ENCODE assay signal across 1 cellular context in the genomic region with DNA sequence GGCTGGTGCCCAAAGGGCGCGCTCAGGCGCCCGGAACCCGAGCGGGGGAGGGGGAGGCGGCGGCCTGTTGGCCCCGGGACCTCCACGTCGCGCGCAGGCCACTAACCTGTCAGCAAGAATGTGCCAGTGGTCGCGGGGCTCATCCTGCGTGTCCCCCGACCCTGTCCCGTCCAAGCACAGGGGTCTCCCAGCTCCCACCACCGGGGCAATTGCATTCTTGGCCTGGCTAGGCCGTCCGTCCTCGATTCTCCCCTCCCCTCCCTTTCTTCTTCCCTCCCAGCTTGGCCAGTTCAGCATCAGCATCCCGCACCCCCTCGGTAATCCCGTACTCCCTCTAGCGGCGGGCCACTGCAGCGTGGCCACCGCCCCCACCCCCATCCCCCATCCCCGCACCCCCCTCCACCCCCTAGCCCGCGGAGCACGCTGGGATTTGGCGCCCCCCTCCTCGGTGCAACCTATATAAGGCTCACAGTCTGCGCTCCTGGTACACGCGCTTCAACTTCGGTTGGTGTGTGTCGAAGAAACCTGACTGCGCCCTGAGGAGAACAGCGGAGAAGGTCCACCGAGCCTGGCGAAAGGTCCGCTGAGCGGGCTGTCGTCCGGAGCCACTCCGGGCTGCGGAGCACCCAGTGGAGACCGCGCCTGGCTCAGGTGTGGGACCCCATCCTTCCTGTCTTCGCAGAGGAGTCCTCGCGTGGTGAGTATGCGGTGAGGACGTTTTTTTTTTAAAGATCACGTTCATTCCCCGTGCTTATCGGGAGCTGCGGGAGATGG.
TF ChIP-seq lines count a peak whose summit lies in the region.

TSS of gene SGCE (minus strand) at position 250 of the 774 bp plus-strand sequence. CDS start at position 215, 35 bp downstream.

TF ChIP-seq in HepG2, 621 proteins besides CTCF, POLR2A, EP300 and RAD21 (continued from another document and continues in another):
- TF ChIP-seq, protein P1, sequence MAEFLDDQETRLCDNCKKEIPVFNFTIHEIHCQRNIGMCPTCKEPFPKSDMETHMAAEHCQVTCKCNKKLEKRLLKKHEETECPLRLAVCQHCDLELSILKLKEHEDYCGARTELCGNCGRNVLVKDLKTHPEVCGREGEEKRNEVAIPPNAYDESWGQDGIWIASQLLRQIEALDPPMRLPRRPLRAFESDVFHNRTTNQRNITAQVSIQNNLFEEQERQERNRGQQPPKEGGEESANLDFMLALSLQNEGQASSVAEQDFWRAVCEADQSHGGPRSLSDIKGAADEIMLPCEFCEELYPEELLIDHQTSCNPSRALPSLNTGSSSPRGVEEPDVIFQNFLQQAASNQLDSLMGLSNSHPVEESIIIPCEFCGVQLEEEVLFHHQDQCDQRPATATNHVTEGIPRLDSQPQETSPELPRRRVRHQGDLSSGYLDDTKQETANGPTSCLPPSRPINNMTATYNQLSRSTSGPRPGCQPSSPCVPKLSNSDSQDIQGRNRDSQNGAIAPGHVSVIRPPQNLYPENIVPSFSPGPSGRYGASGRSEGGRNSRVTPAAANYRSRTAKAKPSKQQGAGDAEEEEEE (CRISPR knock-in tag; IDR thresholded peaks at IDR 0.05; ENCODE audit: borderline replicate concordance) = no peak
- no peak for TF ChIP-seq NFE2L1 (CRISPR knock-in tag; IDR thresholded peaks at IDR 0.05; ENCODE audit: borderline replicate concordance)
- no peak for TF ChIP-seq NKX3-1 (CRISPR knock-in tag; IDR thresholded peaks at IDR 0.05)
- TF ChIP-seq, protein P2, sequence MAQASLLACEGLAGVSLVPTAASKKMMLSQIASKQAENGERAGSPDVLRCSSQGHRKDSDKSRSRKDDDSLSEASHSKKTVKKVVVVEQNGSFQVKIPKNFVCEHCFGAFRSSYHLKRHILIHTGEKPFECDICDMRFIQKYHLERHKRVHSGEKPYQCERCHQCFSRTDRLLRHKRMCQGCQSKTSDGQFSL (CRISPR knock-in tag; IDR thresholded peaks at IDR 0.05) = peak; percentile 82; the same call in 1 of the 2 replicates
- TF ChIP-seq AFF4 (CRISPR knock-in tag; IDR thresholded peaks at IDR 0.05) = peak; percentile 96; the same call in 1 of the 2 replicates
- no peak for TF ChIP-seq ELF1 (CRISPR knock-in tag; IDR thresholded peaks at IDR 0.05)
- no peak for TF ChIP-seq RBAK (CRISPR knock-in tag; IDR thresholded peaks at IDR 0.05)
- TF ChIP-seq, protein P3, sequence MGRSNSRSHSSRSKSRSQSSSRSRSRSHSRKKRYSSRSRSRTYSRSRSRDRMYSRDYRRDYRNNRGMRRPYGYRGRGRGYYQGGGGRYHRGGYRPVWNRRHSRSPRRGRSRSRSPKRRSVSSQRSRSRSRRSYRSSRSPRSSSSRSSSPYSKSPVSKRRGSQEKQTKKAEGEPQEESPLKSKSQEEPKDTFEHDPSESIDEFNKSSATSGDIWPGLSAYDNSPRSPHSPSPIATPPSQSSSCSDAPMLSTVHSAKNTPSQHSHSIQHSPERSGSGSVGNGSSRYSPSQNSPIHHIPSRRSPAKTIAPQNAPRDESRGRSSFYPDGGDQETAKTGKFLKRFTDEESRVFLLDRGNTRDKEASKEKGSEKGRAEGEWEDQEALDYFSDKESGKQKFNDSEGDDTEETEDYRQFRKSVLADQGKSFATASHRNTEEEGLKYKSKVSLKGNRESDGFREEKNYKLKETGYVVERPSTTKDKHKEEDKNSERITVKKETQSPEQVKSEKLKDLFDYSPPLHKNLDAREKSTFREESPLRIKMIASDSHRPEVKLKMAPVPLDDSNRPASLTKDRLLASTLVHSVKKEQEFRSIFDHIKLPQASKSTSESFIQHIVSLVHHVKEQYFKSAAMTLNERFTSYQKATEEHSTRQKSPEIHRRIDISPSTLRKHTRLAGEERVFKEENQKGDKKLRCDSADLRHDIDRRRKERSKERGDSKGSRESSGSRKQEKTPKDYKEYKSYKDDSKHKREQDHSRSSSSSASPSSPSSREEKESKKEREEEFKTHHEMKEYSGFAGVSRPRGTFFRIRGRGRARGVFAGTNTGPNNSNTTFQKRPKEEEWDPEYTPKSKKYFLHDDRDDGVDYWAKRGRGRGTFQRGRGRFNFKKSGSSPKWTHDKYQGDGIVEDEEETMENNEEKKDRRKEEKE (IDR thresholded peaks at IDR 0.05) = no peak
- TF ChIP-seq ZBTB46 (CRISPR knock-in tag; IDR thresholded peaks at IDR 0.05; ENCODE audit: borderline replicate concordance) = no peak
- TF ChIP-seq IRF2 (CRISPR knock-in tag; IDR thresholded peaks at IDR 0.05) = 0 out of 2 replicates have a peak, but pooled peaks have one; percentile 61
- no peak for TF ChIP-seq SOX5 (CRISPR knock-in tag; IDR thresholded peaks at IDR 0.05; ENCODE audit: borderline replicate concordance)
- no peak for TF ChIP-seq ATM (IDR thresholded peaks at IDR 0.05; ENCODE audit: borderline replicate concordance)
- TF ChIP-seq SALL1 (CRISPR knock-in tag; IDR thresholded peaks at IDR 0.05) = peak; percentile 55; the same call in 1 of the 2 replicates
- TF ChIP-seq ZNF709 (CRISPR knock-in tag; IDR thresholded peaks at IDR 0.05) = 0 out of 2 replicates have a peak, but pooled peaks have one; percentile 28
- TF ChIP-seq DNMT1 (CRISPR knock-in tag; IDR thresholded peaks at IDR 0.05) = no peak
- no peak for TF ChIP-seq ZNF629 (CRISPR knock-in tag; conservative IDR thresholded peaks at IDR 0.05)
- no peak for TF ChIP-seq ZNF850 (CRISPR knock-in tag; conservative IDR thresholded peaks at IDR 0.05)
- 0 out of 2 replicates have a peak, but pooled peaks have one; percentile 50 for TF ChIP-seq ZSCAN9 (CRISPR knock-in tag; IDR thresholded peaks at IDR 0.05; ENCODE audit: borderline replicate concordance)
- TF ChIP-seq ZNF761 (CRISPR knock-in tag; conservative IDR thresholded peaks at IDR 0.05) = no peak
- TF ChIP-seq HINFP (CRISPR knock-in tag; IDR thresholded peaks at IDR 0.05; ENCODE audit: low read depth) = no peak
- TF ChIP-seq THAP7 (CRISPR knock-in tag; IDR thresholded peaks at IDR 0.05) = no peak
- TF ChIP-seq ZNF414 (CRISPR knock-in tag; IDR thresholded peaks at IDR 0.05) = no peak; the same call in 1 of the 2 replicates
- TF ChIP-seq, protein P4, sequence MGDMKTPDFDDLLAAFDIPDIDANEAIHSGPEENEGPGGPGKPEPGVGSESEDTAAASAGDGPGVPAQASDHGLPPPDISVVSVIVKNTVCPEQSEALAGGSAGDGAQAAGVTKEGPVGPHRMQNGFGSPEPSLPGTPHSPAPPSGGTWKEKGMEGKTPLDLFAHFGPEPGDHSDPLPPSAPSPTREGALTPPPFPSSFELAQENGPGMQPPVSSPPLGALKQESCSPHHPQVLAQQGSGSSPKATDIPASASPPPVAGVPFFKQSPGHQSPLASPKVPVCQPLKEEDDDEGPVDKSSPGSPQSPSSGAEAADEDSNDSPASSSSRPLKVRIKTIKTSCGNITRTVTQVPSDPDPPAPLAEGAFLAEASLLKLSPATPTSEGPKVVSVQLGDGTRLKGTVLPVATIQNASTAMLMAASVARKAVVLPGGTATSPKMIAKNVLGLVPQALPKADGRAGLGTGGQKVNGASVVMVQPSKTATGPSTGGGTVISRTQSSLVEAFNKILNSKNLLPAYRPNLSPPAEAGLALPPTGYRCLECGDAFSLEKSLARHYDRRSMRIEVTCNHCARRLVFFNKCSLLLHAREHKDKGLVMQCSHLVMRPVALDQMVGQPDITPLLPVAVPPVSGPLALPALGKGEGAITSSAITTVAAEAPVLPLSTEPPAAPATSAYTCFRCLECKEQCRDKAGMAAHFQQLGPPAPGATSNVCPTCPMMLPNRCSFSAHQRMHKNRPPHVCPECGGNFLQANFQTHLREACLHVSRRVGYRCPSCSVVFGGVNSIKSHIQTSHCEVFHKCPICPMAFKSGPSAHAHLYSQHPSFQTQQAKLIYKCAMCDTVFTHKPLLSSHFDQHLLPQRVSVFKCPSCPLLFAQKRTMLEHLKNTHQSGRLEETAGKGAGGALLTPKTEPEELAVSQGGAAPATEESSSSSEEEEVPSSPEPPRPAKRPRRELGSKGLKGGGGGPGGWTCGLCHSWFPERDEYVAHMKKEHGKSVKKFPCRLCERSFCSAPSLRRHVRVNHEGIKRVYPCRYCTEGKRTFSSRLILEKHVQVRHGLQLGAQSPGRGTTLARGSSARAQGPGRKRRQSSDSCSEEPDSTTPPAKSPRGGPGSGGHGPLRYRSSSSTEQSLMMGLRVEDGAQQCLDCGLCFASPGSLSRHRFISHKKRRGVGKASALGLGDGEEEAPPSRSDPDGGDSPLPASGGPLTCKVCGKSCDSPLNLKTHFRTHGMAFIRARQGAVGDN (CRISPR knock-in tag; IDR thresholded peaks at IDR 0.05) = peak; percentile 77
- no peak for TF ChIP-seq SAFB2 (CRISPR knock-in tag; IDR thresholded peaks at IDR 0.05; ENCODE audit: borderline replicate concordance, low read depth)
- TF ChIP-seq MEF2D (CRISPR knock-in tag; IDR thresholded peaks at IDR 0.05) = no peak
- peak; percentile 45 for TF ChIP-seq STAG1 (CRISPR knock-in tag; IDR thresholded peaks at IDR 0.05)
